In the genomic region with DNA sequence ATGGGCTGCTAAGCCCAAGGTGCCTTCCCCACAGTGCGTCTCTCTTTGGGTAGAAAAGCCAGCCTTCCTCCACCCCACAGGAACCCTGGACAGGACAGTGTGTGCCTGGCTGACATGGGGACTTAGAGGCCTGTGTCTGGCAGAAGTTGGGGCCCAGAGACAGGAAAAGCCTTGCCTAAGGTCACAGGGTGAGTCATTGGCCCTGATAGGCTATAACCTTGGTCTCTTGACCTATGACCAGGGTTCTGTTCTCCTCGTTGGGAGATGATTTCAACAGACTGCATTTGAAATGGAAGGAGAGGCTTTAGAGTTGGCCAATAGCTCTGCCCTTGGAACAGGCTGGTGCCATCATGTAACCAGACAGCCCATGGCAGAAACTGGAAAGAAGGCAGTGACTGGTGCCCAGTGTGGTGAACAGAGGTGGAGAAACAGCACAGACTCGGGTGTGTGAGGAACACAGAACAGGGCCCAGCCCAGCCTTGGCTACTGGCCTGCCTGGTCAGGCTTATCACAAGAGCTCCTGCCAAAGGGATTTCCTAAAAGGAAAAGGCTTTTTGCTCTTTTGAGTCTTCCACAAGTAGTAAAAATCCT, we compare ENCODE assay signal across 19 cellular contexts.
A peak's percentile ranks its signal among the peaks of the same experiment; 100 is the strongest.
DNase-seq lines count a peak whose midpoint lies in the region; ATAC-seq, FAIRE-seq and TF ChIP-seq lines count a peak whose summit lies in the region.
"Had no signal": no experiment of that assay in that cellular context is flagged by ENCODE, and none has a peak within 500 bp of the region (broad histone marks: within the 10 kb centered on the region; RNA-seq: fewer than 3 reads in every experiment).

No MANE protein-coding gene starts in this region.

- H3K9ac ChIP-seq in H9 (ENCODE audit: extremely low read depth, insufficient read length, low read length) (no peak overlapping the region), HepG2 (ENCODE audit: insufficient read depth, low read depth, low read length) (no peak overlapping the region)

- H4K5ac ChIP-seq in H9 (ENCODE audit: insufficient read length, low read depth, low read length), result no peak overlapping the region

- no TSS peak for BruUV-seq in HepG2 (replicated peaks; lab: Mats Ljungman, UMichigan)

- no peaks in the 10 kb centered on the region for H3K23me2 ChIP-seq in H9 (ENCODE audit: insufficient read length, low read depth, low read length, poor library complexity, severe bottlenecking)

- H3K27me3 ChIP-seq in H9 (ENCODE audit: insufficient read depth, low read length), result no peaks in the 10 kb centered on the region
- H3K27me3 ChIP-seq in HepG2 (ENCODE audit: control insufficient read depth in 1 of 2, insufficient read depth in 2 of 2, low read length in 2 of 2), result peaks cover 2 to 10% of the 10 kb centered on the region in 2 experiments; a peak in 3 of 5 replicates
- no peaks in the 10 kb centered on the region for H3K27me3 ChIP-seq in gastrocnemius medialis

- TF ChIP-seq RAD21 in HepG2 (CRISPR knock-in tag; IDR thresholded peaks at IDR 0.05), result no peak

- no peak overlapping the region for H3K4ac ChIP-seq in H9 (ENCODE audit: low read depth, low read length)

- H2BK20ac ChIP-seq in H9 (ENCODE audit: low read depth, low read length, poor library complexity, severe bottlenecking), result no peak overlapping the region

- peaks cover 5% of the 10 kb centered on the region for H3K27me3 Mint-ChIP-seq in H9 (ENCODE audit: low read depth)

- H3T11ph ChIP-seq in H9 (ENCODE audit: low read length), result no peak overlapping the region

- CTCF ChIA-PET in HepG2 (lab: Yijun Ruan, JAX; ENCODE audit: low intra/inter-chr PET ratio, low total read pairs), result no interaction called here

- TF ChIP-seq CTCF in H9 (conservative IDR thresholded peaks at IDR 0.05), result no peak
- TF ChIP-seq CTCF in VCaP (conservative IDR thresholded peaks at IDR 0.05), result no peak
- TF ChIP-seq CTCF in HepG2 (CRISPR knock-in tag; IDR thresholded peaks at IDR 0.05), result no peak
- no peak for TF ChIP-seq CTCF in gastrocnemius medialis (IDR thresholded peaks at IDR 0.05 in 4 of 5, conservative IDR thresholded peaks at IDR 0.05 in 1 of 5)

- H3K23ac ChIP-seq in H9 (ENCODE audit: insufficient read length, low read depth, low read length), result no peak overlapping the region

- H2AFZ ChIP-seq in H9 (ENCODE audit: low read length) (no peak overlapping the region), HepG2 (ENCODE audit: low read length) (no peak overlapping the region)
- H2AFZ ChIP-seq: PC-9 had no signal

- no peak for TF ChIP-seq EP300 in HepG2 (IDR thresholded peaks at IDR 0.05; ENCODE audit: low read depth in 2 of 2, low read length in 2 of 2)
- TF ChIP-seq EP300 in HepG2 (CRISPR knock-in tag; IDR thresholded peaks at IDR 0.05; ENCODE audit: borderline replicate concordance), result no peak

- H4K20me1 ChIP-seq in H9 (ENCODE audit: control insufficient read depth, insufficient read depth, insufficient read length) (no peaks in the 10 kb centered on the region), HepG2 (ENCODE audit: insufficient read depth, low read length) (no peaks in the 10 kb centered on the region)

- in situ Hi-C loops in HepG2 (cut with HindIII; ENCODE audit: extremely low pct_ligation_motif_present, low pct_unique_long_range_greater_than_20kb) (loop anchor here (10.0 to 25.0 kb wide), 2 partner anchors 160 to 262 kb away; a partner anchor contains a TSS), gastrocnemius medialis (cut with MboI; ENCODE audit: low sequenced_read_pairs in 4 of 4) (no loop called here)

- peaks cover 32 to 38% of the 10 kb centered on the region in 2 experiments for H3K4me1 Mint-ChIP-seq in H9
- H3K4me1 Mint-ChIP-seq: CD14-positive monocyte had no signal

- DNase-seq in H9, result no peak
- no peak for DNase-seq in HepG2 (ENCODE audit: low spot score)
- peak in 1 of 2 donors; percentile 18 for DNase-seq in gastrocnemius medialis
- DNase-seq in H54 (ENCODE audit: insufficient read length, low spot score), result no peak
- DNase-seq in GM19238 (ENCODE audit: insufficient read length, low spot score), result no peak
- no peak for DNase-seq in NCI-H1436 (lab: John Stamatoyannopoulos, UW)
- DNase-seq: ACHN, AML-193, DMS 273 treated with DMSO at 0.1 percent for 48 hours, GF-D8, GOT3, NCI-H187 treated with DMSO at 0.1 percent for 48 hours, NCI-H446, NCI-H69, PC-9 had no signal

- H3K18ac ChIP-seq in H9 (ENCODE audit: insufficient read length, low read depth, low read length), result peak overlapping the region; percentile 27

- H3K9me3 ChIP-seq in H9 (ENCODE audit: control insufficient read depth, low read depth, low read length), result no peaks in the 10 kb centered on the region
- H3K9me3 ChIP-seq in HepG2 (ENCODE audit: low read length), result no peaks in the 10 kb centered on the region
- no peaks in the 10 kb centered on the region for H3K9me3 ChIP-seq in gastrocnemius medialis

- no peak overlapping the region for H2BK12ac ChIP-seq in H9 (ENCODE audit: insufficient read length, low read depth, low read length)

- FAIRE-seq in HepG2 (lab: Jason Lieb, UNC) (no peak), H54 (lab: Jason Lieb, UNC) (no peak)
- FAIRE-seq: GM12891, GM18507 had no signal

- intact Hi-C loops in HepG2 (cut with micrococcal nuclease; ENCODE audit: unreplicated experiment) (no loop called here), gastrocnemius medialis (cut with DNase I; ENCODE audit: low total_unique reads) (no loop called here)

- H2BK15ac ChIP-seq in H9 (ENCODE audit: low read depth, low read length), result no peak overlapping the region

- H2BK120ac ChIP-seq in H9 (ENCODE audit: low read depth, low read length, poor library complexity, severe bottlenecking), result no peak overlapping the region

- no peak overlapping the region for H4K8ac ChIP-seq in H9 (replicated peaks; ENCODE audit: insufficient read length, low read depth, low read length)

- H3K14ac ChIP-seq in H9 (ENCODE audit: insufficient read depth, low read length), result peak overlapping the region; percentile 65; the same call in 1 of the 2 replicates

- H3K27ac Mint-ChIP-seq in H9, result no peak overlapping the region
- H3K27ac Mint-ChIP-seq: CD14-positive monocyte had no signal

- no peak overlapping the region for H3K56ac ChIP-seq in H9 (ENCODE audit: insufficient read length, low read depth, low read length)

- H2BK5ac ChIP-seq in H9 (ENCODE audit: insufficient read length, low read length), result no peak overlapping the region

- no peak overlapping the region for H3K4me3 Mint-ChIP-seq in H9
- H3K4me3 Mint-ChIP-seq: CD14-positive monocyte had no signal

- no peak overlapping the region for H2AK5ac ChIP-seq in H9 (ENCODE audit: insufficient read length, low read length)

- no CpG with 5 or more reads among the region's 3 CpGs for WGBS in H9 (ENCODE audit: extremely low coverage, insufficient read length, low lambda C conversion rate)
- WGBS in HepG2 (ENCODE audit: low lambda C conversion rate), result 29% methylated on average over 3 of the region's 3 CpGs

- H3K27ac ChIP-seq in H9 (ENCODE audit: insufficient read length, low read depth, low read length) (no peak overlapping the region), VCaP (peak overlapping the region; percentile 36), HepG2 (ENCODE audit: extremely low read length, insufficient read depth, low read length) (no peak overlapping the region), gastrocnemius medialis (no peak overlapping the region)
- H3K27ac ChIP-seq: PC-9 had no signal

- H3K36me3 Mint-ChIP-seq in H9 (ENCODE audit: insufficient read depth in 1 of 3, low read depth in 3 of 3), result no peaks in the 10 kb centered on the region
- H3K36me3 Mint-ChIP-seq: CD14-positive monocyte had no signal

- H3K4me1 ChIP-seq in H9 (ENCODE audit: insufficient read depth, low read length), result no peaks in the 10 kb centered on the region; the same call in 1 of the 2 replicates
- no peaks in the 10 kb centered on the region for H3K4me1 ChIP-seq in HepG2 (ENCODE audit: insufficient read depth, low read length)
- no peaks in the 10 kb centered on the region for H3K4me1 ChIP-seq in gastrocnemius medialis

- H3K79me1 ChIP-seq in H9 (ENCODE audit: insufficient read depth, low read depth, low read length, poor library complexity, severe bottlenecking), result no peaks in the 10 kb centered on the region

- no peaks in the 10 kb centered on the region for H3K9me3 Mint-ChIP-seq in H9
- H3K9me3 Mint-ChIP-seq: CD14-positive monocyte had no signal

- ATAC-seq in HepG2 (peak; percentile 29; the same call in 2 of the 3 replicates), gastrocnemius medialis (peak; percentile 28 to 49)

- H3K4me2 ChIP-seq in H9 (ENCODE audit: insufficient read depth, insufficient read length, low read length) (no peak overlapping the region), HepG2 (ENCODE audit: low read depth, low read length) (no peak overlapping the region)
- H3K4me2 ChIP-seq: PC-9 had no signal

- no peaks in the 10 kb centered on the region for H3K79me2 ChIP-seq in H9 (ENCODE audit: insufficient read depth, low read length)
- H3K79me2 ChIP-seq in HepG2 (ENCODE audit: insufficient read depth, low read length), result no peaks in the 10 kb centered on the region

- no peak overlapping the region for H4K91ac ChIP-seq in H9 (ENCODE audit: insufficient read length, low read depth, low read length)

- H3K4me3 ChIP-seq in HepG2 (replicated peaks in 1 of 3; ENCODE audit: insufficient read depth in 1 of 3, low read depth in 2 of 3, low read length in 3 of 3) (no peak overlapping the region), gastrocnemius medialis (no peak overlapping the region)
- H3K4me3 ChIP-seq: PC-9 had no signal

- no peak for TF ChIP-seq POLR2A in HepG2 (IDR thresholded peaks at IDR 0.05; ENCODE audit: insufficient read depth in 1 of 2, low read depth in 2 of 2, low read length in 2 of 2)
- no peak for TF ChIP-seq POLR2A in gastrocnemius medialis (IDR thresholded peaks at IDR 0.05)
- TF ChIP-seq POLR2A in H54 (IDR thresholded peaks at IDR 0.05; ENCODE audit: low read depth, low read length), result no peak

- POLR2A ChIA-PET in HepG2 (lab: Yijun Ruan, JAX), result no interaction called here

- H3K36me3 ChIP-seq in HepG2 (replicated peaks in 1 of 2; ENCODE audit: control insufficient read depth in 1 of 2, insufficient read depth in 2 of 2, low read length in 2 of 2) (no peaks in the 10 kb centered on the region), gastrocnemius medialis (no peaks in the 10 kb centered on the region)

TF ChIP-seq in HepG2, 621 proteins besides CTCF, POLR2A, EP300 and RAD21 (continues in another document):
- TF ChIP-seq, protein P1, sequence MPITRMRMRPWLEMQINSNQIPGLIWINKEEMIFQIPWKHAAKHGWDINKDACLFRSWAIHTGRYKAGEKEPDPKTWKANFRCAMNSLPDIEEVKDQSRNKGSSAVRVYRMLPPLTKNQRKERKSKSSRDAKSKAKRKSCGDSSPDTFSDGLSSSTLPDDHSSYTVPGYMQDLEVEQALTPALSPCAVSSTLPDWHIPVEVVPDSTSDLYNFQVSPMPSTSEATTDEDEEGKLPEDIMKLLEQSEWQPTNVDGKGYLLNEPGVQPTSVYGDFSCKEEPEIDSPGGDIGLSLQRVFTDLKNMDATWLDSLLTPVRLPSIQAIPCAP (CRISPR knock-in tag; IDR thresholded peaks at IDR 0.05; ENCODE audit: low read depth), result no peak
- no peak for TF ChIP-seq SIN3B (IDR thresholded peaks at IDR 0.05; ENCODE audit: low read length)
- TF ChIP-seq ZNF501 (CRISPR knock-in tag; IDR thresholded peaks at IDR 0.05), result no peak
- peak; percentile 45; the same call in 1 of the 2 replicates for TF ChIP-seq NR2C2 (CRISPR knock-in tag; IDR thresholded peaks at IDR 0.05; ENCODE audit: borderline replicate concordance)
- no peak for TF ChIP-seq MZF1 (CRISPR knock-in tag; IDR thresholded peaks at IDR 0.05; ENCODE audit: borderline replicate concordance)
- TF ChIP-seq ZNF296 (CRISPR knock-in tag; conservative IDR thresholded peaks at IDR 0.05), result no peak
